Comparison of ENCODE assay signal across 8 cellular contexts in the genomic region with DNA sequence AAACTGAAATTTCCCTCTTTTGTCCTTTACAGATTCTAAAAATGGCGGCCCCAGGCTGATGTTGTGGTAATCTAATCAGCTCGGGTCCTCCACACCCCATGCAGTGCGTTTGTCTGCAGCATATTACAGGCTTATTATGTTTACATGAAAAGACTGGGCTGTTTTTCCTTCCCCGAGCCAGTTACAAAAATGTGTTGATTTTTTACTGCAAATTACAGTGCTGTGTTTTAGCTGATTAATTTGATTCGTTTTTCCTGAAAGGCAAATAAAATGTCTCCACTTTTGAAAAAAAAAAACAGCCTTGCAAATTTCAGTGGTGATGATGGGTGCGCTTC. TPM values are rescaled to one million over a fixed set of nuclear protein-coding genes. Genes with fewer than 3 reads are reported as not detected.
DNase-seq lines count a peak whose midpoint lies in the region; ATAC-seq, FAIRE-seq and TF ChIP-seq lines count a peak whose summit lies in the region.

No MANE protein-coding gene starts in this region.

- no peaks in the 10 kb centered on the region for H3K9me3 ChIP-seq in HUES48 (ENCODE audit: control insufficient read depth, insufficient read depth, low read length)
- no peaks in the 10 kb centered on the region for H3K9me3 ChIP-seq in H1 (ENCODE audit: insufficient read depth in 2 of 2, low read depth in 1 of 2, low read length in 1 of 2)
- H3K9me3 ChIP-seq in muscle layer of colon (ENCODE audit: low read length), result no peaks in the 10 kb centered on the region

- H2BK5ac ChIP-seq in H1 (ENCODE audit: low read depth, low read length), result 0 out of 2 replicates have a peak overlapping the region, but pooled peaks have one; percentile 3

- no peak overlapping the region for H2BK15ac ChIP-seq in H1 (ENCODE audit: low read length)

- H2AK5ac ChIP-seq in H1 (ENCODE audit: low read depth, low read length), result no peak overlapping the region

- H3K79me2 ChIP-seq in H1 (ENCODE audit: control insufficient read depth in 1 of 2, insufficient read depth in 2 of 2, low read length in 2 of 2), result peaks cover 39 to 65% of the 10 kb centered on the region in 2 experiments

- peaks cover 34 to 44% (median 40%) of the 10 kb centered on the region in 3 donors for H3K4me1 Mint-ChIP-seq in T-cell

- CTCF ChIA-PET in T-cell (lab: Charles Lee) (interaction anchor here (0.6 to 8.8 kb wide), 7 partner anchors 9 to 473 kb away, joined by 4 to 196 read pairs (median 6); no protein-coding TSS in a partner anchor), H1 (lab: Charles Lee; ENCODE audit: partially characterized antibody) (interaction anchor here (1.1 to 3.4 kb wide), 10 partner anchors 9 to 133 kb away, joined by 3 to 18 read pairs (median 4); no protein-coding TSS in a partner anchor)

- H3K36me3 ChIP-seq in HUES48 (ENCODE audit: control insufficient read depth, insufficient read depth, low read length), result no peaks in the 10 kb centered on the region
- H3K36me3 ChIP-seq in H1 (ENCODE audit: control insufficient read depth in 2 of 4, insufficient read depth in 4 of 4, low read length in 3 of 4), result peaks cover 0 to under 1% (median 0%) of the 10 kb centered on the region in 4 experiments; a peak in 1 of 8 replicates
- H3K36me3 ChIP-seq in muscle layer of colon (ENCODE audit: insufficient read depth, low read length), result no peaks in the 10 kb centered on the region

- peak overlapping the region; percentile 56 for H3K56ac ChIP-seq in H1 (replicated peaks; ENCODE audit: insufficient read length, low read depth, low read length)

- peak overlapping the region; percentile 98 for H3K27ac ChIP-seq in HUES48 (ENCODE audit: low read depth, low read length)
- H3K27ac ChIP-seq in H1 (ENCODE audit: low read depth, low read length), result peak overlapping the region; percentile 79
- peak overlapping the region; percentile 97 for H3K27ac ChIP-seq in muscle layer of colon (ENCODE audit: low read depth, low read length)

- peak overlapping the region; percentile 97 to 100 (median 100) for H3K4me3 Mint-ChIP-seq in T-cell

- H3K4ac ChIP-seq in H1 (replicated peaks; ENCODE audit: insufficient read length, low read depth, low read length), result no peak overlapping the region

- no peaks in the 10 kb centered on the region for H3K27me3 Mint-ChIP-seq in T-cell

- H2BK12ac ChIP-seq in H1 (ENCODE audit: low read depth, low read length), result no peak overlapping the region; the same call in 1 of the 2 replicates

- peaks cover 5% of the 10 kb centered on the region; the same call in 1 of the 2 replicates for H3K23me2 ChIP-seq in H1 (ENCODE audit: low read depth, low read length)

- TF ChIP-seq POLR2A in H1 (IDR thresholded peaks at IDR 0.05; ENCODE audit: control extremely low read depth in 1 of 2, low read depth in 2 of 2, low read length in 2 of 2), result no peak

- peak overlapping the region; percentile 95 for H4K5ac ChIP-seq in H1 (ENCODE audit: insufficient read length, low read depth, low read length)

- no peaks in the 10 kb centered on the region for H3K79me1 ChIP-seq in H1 (ENCODE audit: low read depth, low read length)

- DNase-seq in COLO668 (lab: John Stamatoyannopoulos, UW; ENCODE audit: unreplicated experiment), result peak; percentile 21
- DNase-seq in T-cell, result peak in 19 of 34 experiments; percentile 10 to 47 (median 26)
- no peak for DNase-seq in H1 (ENCODE audit: low read depth in 1 of 2, low spot score in 2 of 2)
- DNase-seq in HTR-8/SVneo (ENCODE audit: insufficient read length, low spot score), result no peak
- DNase-seq in NCI-H446 treated with DMSO at 0.1 percent for 48 hours (lab: John Stamatoyannopoulos, UW), result no peak

- TF ChIP-seq EP300 in H1 (IDR thresholded peaks at IDR 0.05; ENCODE audit: borderline replicate concordance in 1 of 2, low read depth in 2 of 2, low read length in 2 of 2), result no peak

- H4K91ac ChIP-seq in H1 (replicated peaks; ENCODE audit: insufficient read length, low read length), result peak overlapping the region; percentile 72

- TF ChIP-seq RAD21 in H1 (IDR thresholded peaks at IDR 0.05 in 1 of 2, conservative IDR thresholded peaks at IDR 0.05 in 1 of 2; ENCODE audit: low read depth in 2 of 2, low read length in 2 of 2), result no peak

- TF ChIP-seq CTCF in H1 (IDR thresholded peaks at IDR 0.05; ENCODE audit: control extremely low read depth in 1 of 3, insufficient read depth in 1 of 3, low read depth in 1 of 3, low read length in 3 of 3), result no peak

- no peaks in the 10 kb centered on the region for H3K9me3 Mint-ChIP-seq in T-cell

- peak overlapping the region; percentile 97 for H3K4me3 ChIP-seq in HUES48 (ENCODE audit: low read depth, low read length)
- H3K4me3 ChIP-seq in H1 (ENCODE audit: extremely low read depth in 1 of 4, insufficient read depth in 2 of 4, low read depth in 3 of 4, low read length in 4 of 4), result peak overlapping the region; percentile 89 to 99 (median 97)
- H3K4me3 ChIP-seq in muscle layer of colon (ENCODE audit: low read depth in 1 of 2, low read length in 2 of 2), result peak overlapping the region; percentile 88 to 92

- H3K14ac ChIP-seq in H1 (ENCODE audit: insufficient read length), result no peak overlapping the region

- H3K23ac ChIP-seq in H1 (ENCODE audit: insufficient read length), result no peak overlapping the region

- H3K9ac ChIP-seq in HUES48 (ENCODE audit: low read depth, low read length), result peak overlapping the region; percentile 99
- H3K9ac ChIP-seq in H1 (replicated peaks in 1 of 4; ENCODE audit: extremely low read depth in 1 of 4, low read depth in 3 of 4, low read length in 3 of 4), result peak overlapping the region; percentile 76 to 96 (median 93)
- peak overlapping the region; percentile 95 for H3K9ac ChIP-seq in muscle layer of colon (ENCODE audit: low read length)

- H3K4me1 ChIP-seq in HUES48 (ENCODE audit: control insufficient read depth, insufficient read depth, low read length), result peaks cover 28% of the 10 kb centered on the region
- peaks cover 0 to 5% (median 0%) of the 10 kb centered on the region in 4 experiments; a peak in 1 of 7 replicates for H3K4me1 ChIP-seq in H1 (replicated peaks in 1 of 4; ENCODE audit: control insufficient read depth in 3 of 4, insufficient read depth in 4 of 4, low read length in 3 of 4)
- peaks cover 23% of the 10 kb centered on the region for H3K4me1 ChIP-seq in muscle layer of colon (ENCODE audit: insufficient read depth, low read length)

- no peak for FAIRE-seq in H1 (lab: Jason Lieb, UNC)
- FAIRE-seq in HTR-8/SVneo (lab: Jason Lieb, UNC), result no peak

- ATAC-seq in T-cell (replicated peaks in 1 of 4) (no peak), GM18907 (IDR thresholded peaks at IDR 0.05; ENCODE audit: unreplicated experiment) (no peak)

- 5% methylated on average over 6 of the region's 6 CpGs; no CpG with 5 or more reads in 1 of the 2 experiments for WGBS in H1 (ENCODE audit: extremely low coverage in 1 of 2, insufficient coverage in 1 of 2, insufficient read length in 1 of 2, insufficient replicate concordance in 2 of 2, low coverage in 1 of 2, low lambda C conversion rate in 2 of 2, missing lambda C conversion rate in 1 of 2), 2 experiments

- H2AFZ ChIP-seq in H1 (ENCODE audit: low read length), result no peak overlapping the region

- peak overlapping the region; percentile 100 for H3K27ac Mint-ChIP-seq in T-cell

- H3K36me3 Mint-ChIP-seq in T-cell, result peaks cover 14% of the 10 kb centered on the region

- H4K8ac ChIP-seq in H1 (ENCODE audit: extremely low read depth, insufficient read depth, low read length), result no peak overlapping the region

- peak overlapping the region; percentile 49 to 77 for H3K4me2 ChIP-seq in H1 (ENCODE audit: insufficient read depth in 1 of 2, low read depth in 2 of 2, low read length in 2 of 2)

- no peaks in the 10 kb centered on the region for H3K27me3 ChIP-seq in HUES48 (ENCODE audit: control insufficient read depth, insufficient read depth, low read length)
- no peaks in the 10 kb centered on the region for H3K27me3 ChIP-seq in H1 (replicated peaks in 1 of 4; ENCODE audit: control insufficient read depth in 3 of 4, extremely low read depth in 1 of 4, insufficient read depth in 3 of 4, low read length in 3 of 4)
- H3K27me3 ChIP-seq in muscle layer of colon (ENCODE audit: control insufficient read depth in 1 of 2, insufficient read depth in 2 of 2, low read length in 2 of 2), result no peaks in the 10 kb centered on the region

- no peak overlapping the region for H2BK20ac ChIP-seq in H1 (ENCODE audit: low read length)

- peaks cover 2 to 4% of the 10 kb centered on the region in 2 experiments for H4K20me1 ChIP-seq in H1 (replicated peaks in 1 of 2; ENCODE audit: control insufficient read depth in 1 of 2, insufficient read depth in 2 of 2, low read length in 2 of 2)

- POLR2A ChIA-PET in T-cell (lab: Charles Lee) (interaction anchor here (0.5 to 14.0 kb wide), 22 partner anchors 8 to 1711 kb away, joined by 3 to 266 read pairs (median 5); partner anchors contain the start of gene RINT1 (in 1 of the 2)), H1 (lab: Charles Lee; ENCODE audit: partially characterized antibody) (interaction anchor here (0.7 to 6.5 kb wide), 10 partner anchors 9 to 515 kb away, joined by 3 to 118 read pairs (median 8); no protein-coding TSS in a partner anchor)

- H3K18ac ChIP-seq in H1 (ENCODE audit: extremely low read depth, low read length), result no peak overlapping the region

- no peak overlapping the region for H2BK120ac ChIP-seq in H1 (replicated peaks; ENCODE audit: low read depth, low read length)

TF ChIP-seq in H1, 55 proteins besides CTCF, POLR2A, EP300 and RAD21 (continues in another document):
- TF ChIP-seq, protein P1, sequence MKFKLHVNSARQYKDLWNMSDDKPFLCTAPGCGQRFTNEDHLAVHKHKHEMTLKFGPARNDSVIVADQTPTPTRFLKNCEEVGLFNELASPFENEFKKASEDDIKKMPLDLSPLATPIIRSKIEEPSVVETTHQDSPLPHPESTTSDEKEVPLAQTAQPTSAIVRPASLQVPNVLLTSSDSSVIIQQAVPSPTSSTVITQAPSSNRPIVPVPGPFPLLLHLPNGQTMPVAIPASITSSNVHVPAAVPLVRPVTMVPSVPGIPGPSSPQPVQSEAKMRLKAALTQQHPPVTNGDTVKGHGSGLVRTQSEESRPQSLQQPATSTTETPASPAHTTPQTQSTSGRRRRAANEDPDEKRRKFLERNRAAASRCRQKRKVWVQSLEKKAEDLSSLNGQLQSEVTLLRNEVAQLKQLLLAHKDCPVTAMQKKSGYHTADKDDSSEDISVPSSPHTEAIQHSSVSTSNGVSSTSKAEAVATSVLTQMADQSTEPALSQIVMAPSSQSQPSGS (IDR thresholded peaks at IDR 0.05; ENCODE audit: low read length), result no peak
- no peak for TF ChIP-seq JUN (IDR thresholded peaks at IDR 0.05; ENCODE audit: low read depth, low read length)
- TF ChIP-seq GTF2F1 (IDR thresholded peaks at IDR 0.05; ENCODE audit: borderline replicate concordance, low read depth, low read length), result no peak

RNA-seq across cellular contexts. Expression of gene KMT2E, which starts 1.6 kb away (rescaled TPM):
- 100 to 1,000 TPM; 164 to 260 (median 169) TPM for total RNA-seq in T-cell
- total RNA-seq in H1 (2021; fragmentation: NEBNext Ultra II Directional; extraction: Animal tissue kit (Norgen Biotek cat#: 25700)), result 43.8 and 45.0 TPM in 2 replicates
- polyA plus RNA-seq in H1 (2011; rRNA removed), result 10.9 and 12.5 TPM in 2 replicates
- 10.3 TPM for polyA plus RNA-seq in H1 (2011; cell fraction: cytosol; rRNA removed)
- 29.9 TPM for polyA plus RNA-seq in H1 (2011; cell fraction: nucleus; rRNA removed)
- 29.3 to 30.8 TPM (median 30.3 TPM) in 4 replicates for polyA plus RNA-seq in H1 (2012, experiment 1 of 2)
- 1.4 TPM for polyA plus RNA-seq in H1 (2012, experiment 2 of 2)
- 23.6 TPM for polyA plus RNA-seq in H1 (2013, experiment 1 of 2)
- polyA plus RNA-seq in H1 (2013, experiment 2 of 2), result 21.7 TPM
- 60.3 and 78.3 TPM in 2 replicates for polyA minus RNA-seq in H1 (2011; rRNA and poly(A)+ RNA removed)
- polyA minus RNA-seq in H1 (2011; cell fraction: cytosol; rRNA and poly(A)+ RNA removed), result 24.1 TPM
- 127 TPM for polyA minus RNA-seq in H1 (2011; cell fraction: nucleus; rRNA and poly(A)+ RNA removed)

Comparison
In these comparisons a context has a peak if more than half of its experiments do, and no peak if none do; other contexts are left out.
1. DNase-seq: peak in COLO668 (single experiment) and T-cell (19 of 34); none in H1 (0 of 2), HTR-8/SVneo (single experiment) and NCI-H446 treated with DMSO at 0.1 percent for 48 hours (single experiment).
2. Peak in every context shown above with its lines, with median percentiles within 50 percentile points of each other: H3K27ac ChIP-seq, H3K4me3 ChIP-seq and H3K9ac ChIP-seq.